Comparison of ENCODE assay signal across 22 cellular contexts in genomic region chr12:8813963-8814362, GRCh38. TPM values are rescaled to one million over a fixed set of nuclear protein-coding genes. Genes with fewer than 3 reads are reported as not detected.
A peak's percentile ranks its signal among the peaks of the same experiment; 100 is the strongest.
DNase-seq lines count a peak whose midpoint lies in the region; ATAC-seq and TF ChIP-seq lines count a peak whose summit lies in the region.
"Had no signal": no experiment of that assay in that cellular context is flagged by ENCODE, and none has a peak within 500 bp of the region (broad histone marks: within the 10 kb centered on the region; RNA-seq: fewer than 3 reads in every experiment).

No MANE protein-coding gene starts in this region.

- peak overlapping the region in 1 of 2 experiments; percentile 47; a peak in 2 of 5 replicates for H3K4me3 Mint-ChIP-seq in H9
- no peak overlapping the region for H3K4me3 Mint-ChIP-seq in neural progenitor cell
- no peak overlapping the region for H3K4me3 Mint-ChIP-seq in activated T-cell treated with anti-CD3 and anti-CD28 coated beads, Interleukin-2, amount 50 U/mL, for 4 hours
- no peak overlapping the region for H3K4me3 Mint-ChIP-seq in glutamatergic neuron (ENCODE audit: unreplicated experiment)
- H3K4me3 Mint-ChIP-seq: CD8-positive, alpha-beta memory T cell had no signal

- H3K23ac ChIP-seq in H9 (ENCODE audit: insufficient read length, low read depth, low read length), result no peak overlapping the region

- H3K4me3 ChIP-seq in MM.1S (ENCODE audit: low read length), result no peak overlapping the region
- no peak overlapping the region for H3K4me3 ChIP-seq in esophagus (ENCODE audit: low read depth in 1 of 2, low read length in 2 of 2)
- H3K4me3 ChIP-seq in neural progenitor cell, result no peak overlapping the region
- H3K4me3 ChIP-seq: A549; BLaER1 treated with 17β-estradiol and CSF1 and Interleukin-3, amounts not matched to agents 10 nM and 100 nM; GM12878; PC-9; SJSA1 had no signal

- no peak for ATAC-seq in activated T-cell treated with anti-CD3 and anti-CD28 coated beads, Interleukin-2, amount 50 U/mL, for 4 hours
- no peak for ATAC-seq in HG03378 (IDR thresholded peaks at IDR 0.05; ENCODE audit: unreplicated experiment)
- ATAC-seq: A549, GM12878 had no signal

- H3K9me3 ChIP-seq in H9 (ENCODE audit: control insufficient read depth, low read depth, low read length) (no peaks in the 10 kb centered on the region), MM.1S (replicated peaks; ENCODE audit: insufficient read depth, low read length) (no peaks in the 10 kb centered on the region), esophagus (ENCODE audit: control insufficient read depth in 2 of 2, insufficient read depth in 1 of 2, low read depth in 1 of 2, low read length in 1 of 2) (no peaks in the 10 kb centered on the region), neural progenitor cell (ENCODE audit: low read depth) (no peaks in the 10 kb centered on the region)
- H3K9me3 ChIP-seq: A549; BLaER1 treated with 17β-estradiol and CSF1 and Interleukin-3, amounts not matched to agents 10 nM and 100 nM; SJSA1 had no signal

- H3K79me2 ChIP-seq in H9 (ENCODE audit: insufficient read depth, low read length), result no peaks in the 10 kb centered on the region
- no peaks in the 10 kb centered on the region for H3K79me2 ChIP-seq in MM.1S (ENCODE audit: low read length)
- H3K79me2 ChIP-seq in neural progenitor cell (ENCODE audit: low read depth), result no peaks in the 10 kb centered on the region

- H2BK12ac ChIP-seq in H9 (ENCODE audit: insufficient read length, low read depth, low read length), result peak overlapping the region; percentile 86

- H3K36me3 ChIP-seq in MM.1S (replicated peaks; ENCODE audit: insufficient read depth, low read length) (no peaks in the 10 kb centered on the region), esophagus (ENCODE audit: control insufficient read depth in 2 of 2, insufficient read depth in 2 of 2, low read length in 1 of 2) (no peaks in the 10 kb centered on the region), neural progenitor cell (no peaks in the 10 kb centered on the region)
- H3K36me3 ChIP-seq: BLaER1 treated with 17β-estradiol and CSF1 and Interleukin-3, amounts not matched to agents 10 nM and 100 nM; SJSA1 had no signal

- H3K4me1 Mint-ChIP-seq in H9 (peaks cover 54 to 58% of the 10 kb centered on the region in 2 experiments), neural progenitor cell (peaks cover 7% of the 10 kb centered on the region), glutamatergic neuron (ENCODE audit: low read depth, unreplicated experiment) (peaks cover 4% of the 10 kb centered on the region)
- no peaks in the 10 kb centered on the region for H3K4me1 Mint-ChIP-seq in activated T-cell treated with anti-CD3 and anti-CD28 coated beads, Interleukin-2, amount 50 U/mL, for 4 hours (ENCODE audit: low read depth)
- H3K4me1 Mint-ChIP-seq: CD8-positive, alpha-beta memory T cell had no signal

- no peak overlapping the region for H4K5ac ChIP-seq in H9 (ENCODE audit: insufficient read length, low read depth, low read length)

- no peaks in the 10 kb centered on the region; a peak in 1 of 7 replicates for H3K36me3 Mint-ChIP-seq in H9 (ENCODE audit: insufficient read depth in 1 of 3, low read depth in 3 of 3)
- no peaks in the 10 kb centered on the region for H3K36me3 Mint-ChIP-seq in neural progenitor cell
- H3K36me3 Mint-ChIP-seq in activated T-cell treated with anti-CD3 and anti-CD28 coated beads, Interleukin-2, amount 50 U/mL, for 4 hours (ENCODE audit: insufficient read depth), result no peaks in the 10 kb centered on the region
- no peaks in the 10 kb centered on the region for H3K36me3 Mint-ChIP-seq in glutamatergic neuron (ENCODE audit: unreplicated experiment)
- H3K36me3 Mint-ChIP-seq: CD8-positive, alpha-beta memory T cell had no signal

- H4K8ac ChIP-seq in H9 (replicated peaks; ENCODE audit: insufficient read length, low read depth, low read length), result no peak overlapping the region

- H4K20me1 ChIP-seq in H9 (ENCODE audit: control insufficient read depth, insufficient read depth, insufficient read length) (no peaks in the 10 kb centered on the region), MM.1S (ENCODE audit: insufficient read depth, low read length) (no peaks in the 10 kb centered on the region), neural progenitor cell (ENCODE audit: low read depth) (no peaks in the 10 kb centered on the region)
- H4K20me1 ChIP-seq: BLaER1 treated with 17β-estradiol and CSF1 and Interleukin-3, amounts not matched to agents 10 nM and 100 nM had no signal

- H2AK5ac ChIP-seq in H9 (ENCODE audit: insufficient read length, low read length), result no peak overlapping the region

- H3K27me3 ChIP-seq in H9 (ENCODE audit: insufficient read depth, low read length) (no peaks in the 10 kb centered on the region), MM.1S (replicated peaks; ENCODE audit: insufficient read depth, low read length) (no peaks in the 10 kb centered on the region), esophagus (ENCODE audit: control insufficient read depth in 1 of 2, insufficient read depth in 2 of 2, low read length in 2 of 2) (no peaks in the 10 kb centered on the region), neural progenitor cell (no peaks in the 10 kb centered on the region)
- H3K27me3 ChIP-seq: BLaER1 treated with 17β-estradiol and CSF1 and Interleukin-3, amounts not matched to agents 10 nM and 100 nM; SJSA1 had no signal

- no peaks in the 10 kb centered on the region for H3K23me2 ChIP-seq in H9 (ENCODE audit: insufficient read length, low read depth, low read length, poor library complexity, severe bottlenecking)

- H3F3A ChIP-seq in MM.1S (ENCODE audit: insufficient read depth, low read length), result no peaks in the 10 kb centered on the region
- peaks cover 7% of the 10 kb centered on the region for H3F3A ChIP-seq in neural progenitor cell (ENCODE audit: low read depth)

- H2BK5ac ChIP-seq in H9 (ENCODE audit: insufficient read length, low read length), result peak overlapping the region; percentile 87

- peak overlapping the region; percentile 44 for H3K4me2 ChIP-seq in H9 (ENCODE audit: insufficient read depth, insufficient read length, low read length)
- no peak overlapping the region for H3K4me2 ChIP-seq in MM.1S (ENCODE audit: low read depth, low read length)
- no peak overlapping the region for H3K4me2 ChIP-seq in neural progenitor cell
- H3K4me2 ChIP-seq: A549, PC-9 had no signal

- no peak overlapping the region for H4K91ac ChIP-seq in H9 (ENCODE audit: insufficient read length, low read depth, low read length)

- H3K4ac ChIP-seq in H9 (ENCODE audit: low read depth, low read length), result no peak overlapping the region

- no peak for TF ChIP-seq CTCF in H9 (conservative IDR thresholded peaks at IDR 0.05)
- TF ChIP-seq CTCF in MM.1S (IDR thresholded peaks at IDR 0.05; ENCODE audit: low read length), result no peak
- TF ChIP-seq CTCF in neural progenitor cell (IDR thresholded peaks at IDR 0.05), result no peak
- no peak for TF ChIP-seq CTCF in glutamatergic neuron (IDR thresholded peaks at IDR 0.05; ENCODE audit: partially characterized antibody, unreplicated experiment)

- H2AFZ ChIP-seq in H9 (ENCODE audit: low read length), result no peak overlapping the region
- 0 out of 2 replicates have a peak overlapping the region, but pooled peaks have one; percentile 8 for H2AFZ ChIP-seq in MM.1S (ENCODE audit: low read length)
- peak overlapping the region; percentile 11 for H2AFZ ChIP-seq in neural progenitor cell (replicated peaks)
- H2AFZ ChIP-seq: PC-9 had no signal

- H3K18ac ChIP-seq in H9 (ENCODE audit: insufficient read length, low read depth, low read length), result no peak overlapping the region

- H3K9ac ChIP-seq in H9 (ENCODE audit: extremely low read depth, insufficient read length, low read length), result peak overlapping the region; percentile 30
- no peak overlapping the region for H3K9ac ChIP-seq in MM.1S (ENCODE audit: low read length)
- H3K9ac ChIP-seq in neural progenitor cell, result no peak overlapping the region

- no peaks in the 10 kb centered on the region for H3K79me1 ChIP-seq in H9 (ENCODE audit: insufficient read depth, low read depth, low read length, poor library complexity, severe bottlenecking)

- H3K14ac ChIP-seq in H9 (ENCODE audit: insufficient read depth, low read length), result no peak overlapping the region

- H2BK15ac ChIP-seq in H9 (ENCODE audit: low read depth, low read length), result no peak overlapping the region

- no peak overlapping the region for H2BK20ac ChIP-seq in H9 (ENCODE audit: low read depth, low read length, poor library complexity, severe bottlenecking)

- no peak overlapping the region for H3K56ac ChIP-seq in H9 (ENCODE audit: insufficient read length, low read depth, low read length)

- H3K27me3 Mint-ChIP-seq in H9 (ENCODE audit: low read depth) (no peaks in the 10 kb centered on the region), neural progenitor cell (ENCODE audit: insufficient read depth, low read depth) (peaks cover 10% of the 10 kb centered on the region), glutamatergic neuron (ENCODE audit: unreplicated experiment) (peaks cover 3% of the 10 kb centered on the region)
- H3K27me3 Mint-ChIP-seq in activated T-cell treated with anti-CD3 and anti-CD28 coated beads, Interleukin-2, amount 50 U/mL, for 4 hours (ENCODE audit: low read depth), result no peaks in the 10 kb centered on the region

- no peaks in the 10 kb centered on the region for H3K9me3 Mint-ChIP-seq in H9
- H3K9me3 Mint-ChIP-seq in neural progenitor cell, result no peaks in the 10 kb centered on the region
- H3K9me3 Mint-ChIP-seq in activated T-cell treated with anti-CD3 and anti-CD28 coated beads, Interleukin-2, amount 50 U/mL, for 4 hours, result no peaks in the 10 kb centered on the region
- peaks cover 2% of the 10 kb centered on the region for H3K9me3 Mint-ChIP-seq in glutamatergic neuron (ENCODE audit: unreplicated experiment)
- H3K9me3 Mint-ChIP-seq: CD8-positive, alpha-beta memory T cell had no signal

- H3K27ac Mint-ChIP-seq in H9 (peak overlapping the region; percentile 92 to 96 (median 96)), neural progenitor cell (no peak overlapping the region), glutamatergic neuron (ENCODE audit: unreplicated experiment) (no peak overlapping the region)
- H3K27ac Mint-ChIP-seq: CD8-positive, alpha-beta memory T cell had no signal

- H3K27ac ChIP-seq in H9 (ENCODE audit: insufficient read length, low read depth, low read length) (peak overlapping the region; percentile 97), MM.1S (ENCODE audit: low read length) (no peak overlapping the region), esophagus (ENCODE audit: low read depth in 2 of 2, low read length in 1 of 2) (peak overlapping the region; percentile 61 to 74), neural progenitor cell (no peak overlapping the region)
- H3K27ac ChIP-seq: A549, PC-9, SJSA1 had no signal

- H3K4me1 ChIP-seq in H9 (ENCODE audit: insufficient read depth, low read length) (peaks cover 9% of the 10 kb centered on the region; the same call in 1 of the 2 replicates), MM.1S (ENCODE audit: low read length) (peaks cover 4% of the 10 kb centered on the region; the same call in 1 of the 2 replicates), esophagus (ENCODE audit: control insufficient read depth in 2 of 2, insufficient read depth in 2 of 2, low read length in 1 of 2) (peaks cover 0 to 7% of the 10 kb centered on the region in 2 donors), neural progenitor cell (peaks cover 9% of the 10 kb centered on the region)
- H3K4me1 ChIP-seq: A549, SJSA1 had no signal

- DNase-seq in H9 (no peak), MM.1S (no peak), neural progenitor cell (ENCODE audit: low spot score) (no peak), glutamatergic neuron (no peak)
- no peak for DNase-seq in activated T-cell treated with anti-CD3 and anti-CD28 coated beads, Interleukin-2, amount 50 U/mL, for 4 hours
- DNase-seq: CD8-positive, alpha-beta memory T cell; DND-41; GDM1; GOT3; NCI-H1436; NCI-H2029; NCI-H2171; NCI-H748 treated with DMSO at 0.1 percent for 48 hours; PC-9 had no signal

- H3K9me2 ChIP-seq in MM.1S (replicated peaks; ENCODE audit: insufficient read depth, low read length), result no peaks in the 10 kb centered on the region

- no peak overlapping the region for H2BK120ac ChIP-seq in H9 (ENCODE audit: low read depth, low read length, poor library complexity, severe bottlenecking)

- H3T11ph ChIP-seq in H9 (ENCODE audit: low read length), result no peak overlapping the region

RNA-seq across cellular contexts. Expression of gene A2ML1, which starts 8.5 kb away (rescaled TPM):
- total RNA-seq in H9 (2021) (2.8 and 4.1 TPM in 2 replicates), neural progenitor cell (ENCODE audit: low replicate concordance) (0.15 and 0.43 TPM in 2 replicates), glutamatergic neuron (ENCODE audit: unreplicated experiment) (not detected)
- 100 to 1,000 TPM; 477 to 614 TPM for polyA plus RNA-seq in esophagus
- not detected for total RNA-seq in activated T-cell treated with anti-CD3 and anti-CD28 coated beads, Interleukin-2, amount 50 U/mL, for 4 hours
- total RNA-seq: CD8-positive, alpha-beta memory T cell; GM12878; HT-29; NCI-H460; SJSA1 had no signal
- polyA plus RNA-seq: A549; CD8-positive, alpha-beta memory T cell; GM12878 had no signal

Comparison
In these comparisons a context has a peak if more than half of its experiments do, and no peak if none do; other contexts are left out.
1. H3K27ac ChIP-seq: peak in H9 (single experiment) and esophagus (2 of 2); none in MM.1S (single experiment) and neural progenitor cell (single experiment).
2. H3K27ac Mint-ChIP-seq: peak in H9 (3 of 3); none in neural progenitor cell (single experiment) and glutamatergic neuron (single experiment).